8 cellular contexts compared by ENCODE assay signal in genomic region chr22:30667092-30667485, GRCh38. TPM values are rescaled to one million over a fixed set of nuclear protein-coding genes. Genes with fewer than 3 reads are reported as not detected.
A peak's percentile ranks its signal among the peaks of the same experiment; 100 is the strongest.
DNase-seq lines count a peak whose midpoint lies in the region; ATAC-seq and TF ChIP-seq lines count a peak whose summit lies in the region.

No MANE protein-coding gene starts in this region.

- intact Hi-C loops in right lobe of liver (cut with DNase I): no loop called here
- intact Hi-C loops in thyroid gland (cut with DNase I): no loop called here

- CTCF ChIA-PET in BJ (lab: Yijun Ruan, JAX): interaction anchor here (0.7 to 2.2 kb wide), 6 partner anchors 16 to 221 kb away, joined by 3 to 11 read pairs (median 4); no protein-coding TSS in a partner anchor

- POLR2A ChIA-PET in BJ (lab: Charles Lee): no interaction called here

- H3K27me3 ChIP-seq in BJ (ENCODE audit: control insufficient read depth, insufficient read depth, low read length) (no peaks in the 10 kb centered on the region), right lobe of liver (no peaks in the 10 kb centered on the region), thyroid gland (no peaks in the 10 kb centered on the region)

- WGBS in right lobe of liver (ENCODE audit: insufficient coverage, low coverage, low lambda C conversion rate, missing lambda C conversion rate): 9% methylated on average over 16 of the region's 17 CpGs
- WGBS in thyroid gland, 2 donors: 4% methylated on average over 17 of the region's 17 CpGs

- peaks cover 8% of the 10 kb centered on the region for H3K36me3 ChIP-seq in BJ (ENCODE audit: control insufficient read depth, insufficient read depth, low read length)
- peaks cover 0 to 6% (median 0%) of the 10 kb centered on the region in 4 donors for H3K36me3 ChIP-seq in right lobe of liver
- peaks cover 0 to 4% of the 10 kb centered on the region in 2 donors for H3K36me3 ChIP-seq in thyroid gland

- H3K9me3 ChIP-seq in right lobe of liver: no peaks in the 10 kb centered on the region
- no peaks in the 10 kb centered on the region for H3K9me3 ChIP-seq in thyroid gland

- TF ChIP-seq CTCF in BJ (IDR thresholded peaks at IDR 0.05; ENCODE audit: insufficient read depth, low read depth, low read length): no peak
- TF ChIP-seq CTCF in right lobe of liver (IDR thresholded peaks at IDR 0.05): no peak
- no peak for TF ChIP-seq CTCF in thyroid gland (IDR thresholded peaks at IDR 0.05)

- ATAC-seq in HG03097 (IDR thresholded peaks at IDR 0.05; ENCODE audit: low FRiP score, unreplicated experiment) (peak; percentile 1), right lobe of liver (no peak), GM19395 (IDR thresholded peaks at IDR 0.05; ENCODE audit: unreplicated experiment) (no peak), GM21390 (IDR thresholded peaks at IDR 0.05; ENCODE audit: unreplicated experiment) (no peak)

- H3K4me1 ChIP-seq in right lobe of liver (no peaks in the 10 kb centered on the region), thyroid gland (peaks cover 5 to 12% of the 10 kb centered on the region in 2 donors)

- H3K27ac ChIP-seq in angular gyrus (ENCODE audit: low read depth, low read length) (peak overlapping the region; percentile 24), right lobe of liver (no peak overlapping the region), thyroid gland (no peak overlapping the region)

- no peak for DNase-seq in BJ (ENCODE audit: low read depth)
- no peak for DNase-seq in right lobe of liver
- no peak for DNase-seq in thyroid gland
- no peak for DNase-seq in iPS-NIHi11 (ENCODE audit: low spot score)

- TF ChIP-seq POLR2A in right lobe of liver (IDR thresholded peaks at IDR 0.05): no peak
- TF ChIP-seq POLR2A in thyroid gland (IDR thresholded peaks at IDR 0.05): no peak

- H3K4me3 ChIP-seq in BJ (ENCODE audit: low read depth, low read length) (peak overlapping the region; percentile 75), right lobe of liver (peak overlapping the region; percentile 63 to 83 (median 76)), thyroid gland (replicated peaks in 1 of 3) (peak overlapping the region; percentile 64 to 93 (median 69))

RNA-seq across cellular contexts. Expression of gene DUSP18, which starts 0.6 kb away (rescaled TPM):
- 12.4 and 18.6 TPM in 2 replicates for polyA plus RNA-seq in BJ (2011; rRNA removed)
- polyA minus RNA-seq in BJ (2011; rRNA and poly(A)+ RNA removed): 15.8 and 23.3 TPM in 2 replicates
- total RNA-seq in right lobe of liver (1 to 10 TPM in 5 of 6 experiments, under 1 TPM in 1; 0.97 to 3.1 (median 2.2) TPM), thyroid gland (1 to 10 TPM; 6.9 to 8.4 (median 7.3) TPM)

RNA-seq across cellular contexts. Expression of gene OSBP2, which starts 27.6 kb away (rescaled TPM):
- 0.38 and 0.77 TPM in 2 replicates for polyA plus RNA-seq in BJ (2011; rRNA removed)
- 0.51 and 1.0 TPM in 2 replicates for polyA minus RNA-seq in BJ (2011; rRNA and poly(A)+ RNA removed)
- total RNA-seq in right lobe of liver (1 to 10 TPM in 3 of 6 experiments, under 1 TPM in 3; 0.31 to 3.4 (median 0.93) TPM), thyroid gland (10 to 100 TPM in 3 of 4 donors, 1 to 10 TPM in 1; 7.8 to 13.4 (median 11.5) TPM)

RNA-seq across cellular contexts. Expression of gene SLC35E4, which starts 31.5 kb away (rescaled TPM):
- polyA plus RNA-seq in BJ (2011; rRNA removed): 2.9 and 4.9 TPM in 2 replicates
- 1.7 and 1.9 TPM in 2 replicates for polyA minus RNA-seq in BJ (2011; rRNA and poly(A)+ RNA removed)
- total RNA-seq in right lobe of liver (1 to 10 TPM in 2 of 6 experiments, under 1 TPM in 4; 0.22 to 1.7 (median 0.48) TPM), thyroid gland (1 to 10 TPM; 3.7 to 6.3 (median 5.0) TPM)
